Comparison of ENCODE assay signal across 14 cellular contexts in genomic region chr15:84810073-84810840, GRCh38. TPM values are rescaled to one million over a fixed set of nuclear protein-coding genes. Genes with fewer than 3 reads are reported as not detected.
A peak's percentile ranks its signal among the peaks of the same experiment; 100 is the strongest.
DNase-seq lines count a peak whose midpoint lies in the region; ATAC-seq and TF ChIP-seq lines count a peak whose summit lies in the region.
"Had no signal": no experiment of that assay in that cellular context is flagged by ENCODE, and none has a peak within 500 bp of the region (broad histone marks: within the 10 kb centered on the region; RNA-seq: fewer than 3 reads in every experiment).

No MANE protein-coding gene starts in this region.

- H3K27me3 ChIP-seq in WERI-Rb-1 (ENCODE audit: insufficient read depth, low read depth, severe bottlenecking) (no peaks in the 10 kb centered on the region), right atrium auricular region (no peaks in the 10 kb centered on the region), gastrocnemius medialis (no peaks in the 10 kb centered on the region), tibial nerve (no peaks in the 10 kb centered on the region)
- H3K27me3 ChIP-seq: transverse colon had no signal

- peak; percentile 7 to 10 for DNase-seq in activated T-cell treated with anti-CD3 and anti-CD28 coated beads, Interleukin-2, amount 50 U/mL, for 48 hours
- DNase-seq in activated T-cell treated with anti-CD3 and anti-CD28 coated beads for 4 hours (no peak), WERI-Rb-1 (peak; percentile 34), right atrium auricular region (ENCODE audit: low spot score) (peak; percentile 55), gastrocnemius medialis (no peak), NCI-H187 treated with DMSO at 0.1 percent for 48 hours (lab: John Stamatoyannopoulos, UW) (no peak), tibial nerve (ENCODE audit: low spot score in 2 of 2) (no peak)
- DNase-seq: activated CD4-positive, alpha-beta T cell treated with anti-CD3 and anti-CD28 coated beads for 48 hours; activated T-cell treated with anti-CD3 and anti-CD28 coated beads, Interleukin-2, amount 50 U/mL, for 4 hours; naive B cell; stimulated activated CD4-positive, alpha-beta T cell treated with anti-CD3 and anti-CD28 coated beads, Interleukin-2, amount 100 ng/mL, for 48 hours; transverse colon had no signal

- H3K27ac ChIP-seq in WERI-Rb-1 (no peak overlapping the region), right atrium auricular region (peak overlapping the region in 1 of 2 donors; percentile 36), gastrocnemius medialis (peak overlapping the region in 1 of 4 donors; percentile 46), tibial nerve (no peak overlapping the region)
- H3K27ac ChIP-seq: SK-N-MC, transverse colon had no signal

- H3K36me3 ChIP-seq in WERI-Rb-1 (peaks cover 5% of the 10 kb centered on the region), right atrium auricular region (no peaks in the 10 kb centered on the region), gastrocnemius medialis (peaks cover 0 to 12% of the 10 kb centered on the region in 2 donors), tibial nerve (peaks cover 0 to 12% (median 0%) of the 10 kb centered on the region in 3 donors)
- H3K36me3 ChIP-seq: transverse colon had no signal

- in situ Hi-C loops in gastrocnemius medialis (cut with MboI; ENCODE audit: low sequenced_read_pairs in 4 of 4) = loop anchor here in 1 of 4 donors (10.0 kb wide), 1 partner anchor 55 kb away; no protein-coding TSS in a partner anchor

- intact Hi-C loops in gastrocnemius medialis (cut with DNase I; ENCODE audit: low total_unique reads) = loop anchor here (10.0 kb wide), 1 partner anchor 215 kb away; no protein-coding TSS in a partner anchor

- H3K9me3 ChIP-seq in WERI-Rb-1 (ENCODE audit: severe bottlenecking) (no peaks in the 10 kb centered on the region), right atrium auricular region (no peaks in the 10 kb centered on the region), gastrocnemius medialis (no peaks in the 10 kb centered on the region), tibial nerve (no peaks in the 10 kb centered on the region)
- H3K9me3 ChIP-seq: transverse colon had no signal

- H3K4me1 ChIP-seq in right atrium auricular region (peaks cover 0 to 4% of the 10 kb centered on the region in 2 donors), gastrocnemius medialis (peaks cover 4 to 11% of the 10 kb centered on the region in 2 donors), tibial nerve (no peaks in the 10 kb centered on the region)
- H3K4me1 ChIP-seq: transverse colon had no signal

- WGBS in tibial nerve, 2 donors = 84% methylated on average over 7 of the region's 7 CpGs

- H3K4me3 ChIP-seq in WERI-Rb-1 (ENCODE audit: low read depth, low read length) = no peak overlapping the region
- H3K4me3 ChIP-seq in right atrium auricular region = no peak overlapping the region
- H3K4me3 ChIP-seq in gastrocnemius medialis = no peak overlapping the region
- no peak overlapping the region for H3K4me3 ChIP-seq in tibial nerve
- H3K4me3 ChIP-seq: SK-N-MC, transverse colon had no signal

- ATAC-seq in gastrocnemius medialis = peak; percentile 45 to 57
- ATAC-seq in HG02610 (IDR thresholded peaks at IDR 0.05; ENCODE audit: unreplicated experiment) = no peak
- ATAC-seq: activated T-cell treated with anti-CD3 and anti-CD28 coated beads, Interleukin-2, amount 50 U/mL, for 4 hours had no signal

- TF ChIP-seq CTCF in WERI-Rb-1 (IDR thresholded peaks at IDR 0.05; ENCODE audit: low read depth, low read length) = no peak
- TF ChIP-seq CTCF in right atrium auricular region (IDR thresholded peaks at IDR 0.05) = no peak
- TF ChIP-seq CTCF in gastrocnemius medialis (IDR thresholded peaks at IDR 0.05 in 4 of 5, conservative IDR thresholded peaks at IDR 0.05 in 1 of 5) = no peak
- no peak for TF ChIP-seq CTCF in tibial nerve (IDR thresholded peaks at IDR 0.05)

- no peak for TF ChIP-seq EP300 in tibial nerve (IDR thresholded peaks at IDR 0.05)

- no peak for TF ChIP-seq POLR2A in gastrocnemius medialis (IDR thresholded peaks at IDR 0.05)
- no peak for TF ChIP-seq POLR2A in tibial nerve (IDR thresholded peaks at IDR 0.05)

RNA-seq across cellular contexts. Expression of gene ALPK3, which starts 6.9 kb away (rescaled TPM):
- total RNA-seq in right atrium auricular region (10 to 100 TPM; 51.0 to 99.0 TPM), gastrocnemius medialis (100 to 1,000 TPM; 131 to 406 (median 305) TPM), tibial nerve (1 to 10 TPM; 2.4 to 7.1 (median 4.7) TPM)

Comparison
In these comparisons a context has a peak if more than half of its experiments do, and no peak if none do; other contexts are left out.
1. DNase-seq: peak in activated T-cell treated with anti-CD3 and anti-CD28 coated beads, Interleukin-2, amount 50 U/mL, for 48 hours (2 of 2), WERI-Rb-1 (single experiment) and right atrium auricular region (single experiment); none in activated T-cell treated with anti-CD3 and anti-CD28 coated beads for 4 hours (single experiment), gastrocnemius medialis (0 of 2), NCI-H187 treated with DMSO at 0.1 percent for 48 hours (single experiment) and tibial nerve (0 of 2).
2. RNA of gene ALPK3, which starts 6.9 kb away (total RNA-seq): 131 to 406 TPM in gastrocnemius medialis and 51.0 to 99.0 TPM in right atrium auricular region; 2.4 to 7.1 TPM in tibial nerve; every median in the first group is over 4 times any median in the second.